ENCODE assay signal across 10 cellular contexts in the genomic region with DNA sequence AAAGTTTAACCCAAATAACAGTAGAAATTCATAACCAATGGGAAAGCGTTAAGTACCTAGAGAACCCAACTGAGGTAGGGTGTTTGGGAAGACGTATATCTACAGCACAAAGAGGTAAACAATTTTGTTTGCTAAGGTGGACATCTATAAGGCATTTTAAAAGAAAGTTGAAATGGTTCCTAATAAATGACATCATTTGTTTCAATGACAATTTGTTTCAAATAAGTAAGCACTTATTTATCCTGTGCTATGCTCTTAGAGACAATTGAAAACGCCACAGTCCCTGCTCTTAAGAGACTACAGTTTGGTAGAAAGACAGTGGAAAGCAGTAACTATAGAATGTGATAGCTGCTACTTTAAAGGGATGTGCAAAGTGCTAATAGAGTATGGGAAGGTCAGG. TPM values are rescaled to one million over a fixed set of nuclear protein-coding genes. Genes with fewer than 3 reads are reported as not detected.
"Had no signal": no experiment of that assay in that cellular context is flagged by ENCODE, and none has a peak within 500 bp of the region (broad histone marks: within the 10 kb centered on the region; RNA-seq: fewer than 3 reads in every experiment).

No MANE protein-coding gene starts in this region.

- H3K4me3 Mint-ChIP-seq: IgD-negative memory B cell had no signal

- H3K4me3 ChIP-seq: GM23248, HAP-1 had no signal

- H3K4me1 Mint-ChIP-seq: IgD-negative memory B cell had no signal

- H3K27ac ChIP-seq: GM23248, KMS-11 had no signal

- H3K36me3 ChIP-seq: HAP-1 had no signal

- ATAC-seq: HCT116 had no signal

- H3K36me3 Mint-ChIP-seq: IgD-negative memory B cell had no signal

- H3K4me1 ChIP-seq: HAP-1 had no signal

- DNase-seq: GM23248, GOT3, H7, KBM-7 had no signal

- H3K27ac Mint-ChIP-seq: IgD-negative memory B cell had no signal

- H3K27me3 Mint-ChIP-seq: IgD-negative memory B cell had no signal

- H3K9me3 ChIP-seq: HAP-1 had no signal

RNA-seq across cellular contexts. Expression of gene SMCO2, which starts 19.8 kb away (rescaled TPM):
- total RNA-seq: GM23248, H4, H7, HT-29 had no signal
